ENCODE assay signal across 18 cellular contexts in genomic region chr18:22115573-22115972, GRCh38. TPM values are rescaled to one million over a fixed set of nuclear protein-coding genes. Genes with fewer than 3 reads are reported as not detected.
"Had no signal": no experiment of that assay in that cellular context is flagged by ENCODE, and none has a peak within 500 bp of the region (broad histone marks: within the 10 kb centered on the region; RNA-seq: fewer than 3 reads in every experiment).

No MANE protein-coding gene starts in this region.

- H3K27ac ChIP-seq: parathyroid adenoma, suprapubic skin had no signal

- H3K36me3 ChIP-seq: suprapubic skin had no signal

- H3K27ac Mint-ChIP-seq: activated CD8-positive, alpha-beta T cell treated with anti-CD3 and anti-CD28 coated beads, Interleukin-2, amount 10 ng/mL, durations not matched to agents 7 days and 5 days; activated naive CD8-positive, alpha-beta T cell treated with anti-CD3 and anti-CD28 coated beads, Interleukin-2, amount 50 U/mL, for 24 hours; immature natural killer cell; memory B cell had no signal

- H3K4me3 Mint-ChIP-seq: activated CD8-positive, alpha-beta T cell treated with anti-CD3 and anti-CD28 coated beads, Interleukin-2, amount 10 ng/mL, durations not matched to agents 7 days and 5 days; activated naive CD8-positive, alpha-beta T cell treated with anti-CD3 and anti-CD28 coated beads, Interleukin-2, amount 50 U/mL, for 24 hours; effector memory CD8-positive, alpha-beta T cell; immature natural killer cell; memory B cell; neural crest cell had no signal

- H3K79me2 ChIP-seq: parathyroid adenoma had no signal

- H3K9me3 ChIP-seq: suprapubic skin had no signal

- H3K9ac ChIP-seq: parathyroid adenoma had no signal

- H2AFZ ChIP-seq: parathyroid adenoma had no signal

- H3K4me1 Mint-ChIP-seq: activated naive CD8-positive, alpha-beta T cell treated with anti-CD3 and anti-CD28 coated beads, Interleukin-2, amount 50 U/mL, for 24 hours; immature natural killer cell; memory B cell; neural crest cell had no signal

- ATAC-seq: activated CD8-positive, alpha-beta T cell treated with anti-CD3 and anti-CD28 coated beads, Interleukin-2, amount 10 ng/mL, durations not matched to agents 7 days and 5 days; activated naive CD8-positive, alpha-beta T cell treated with anti-CD3 and anti-CD28 coated beads, Interleukin-2, amount 50 U/mL, for 24 hours; effector memory CD8-positive, alpha-beta T cell had no signal

- H3K4me1 ChIP-seq: parathyroid adenoma, suprapubic skin had no signal

- H3K27me3 Mint-ChIP-seq: activated naive CD8-positive, alpha-beta T cell treated with anti-CD3 and anti-CD28 coated beads, Interleukin-2, amount 50 U/mL, for 24 hours had no signal

- H3K36me3 Mint-ChIP-seq: immature natural killer cell, memory B cell had no signal

- H3K4me3 ChIP-seq: suprapubic skin had no signal

- H3K27me3 ChIP-seq: suprapubic skin had no signal

- DNase-seq: activated CD4-positive, alpha-beta T cell treated with anti-CD3 and anti-CD28 coated beads for 48 hours; activated CD8-positive, alpha-beta memory T cell treated with anti-CD3 and anti-CD28 coated beads, Interleukin-2, amount 50 U/mL, for 48 hours; activated CD8-positive, alpha-beta T cell treated with anti-CD3 and anti-CD28 coated beads, Interleukin-2, amount 10 ng/mL, durations not matched to agents 7 days and 5 days; activated naive CD4-positive, alpha-beta T cell; activated naive CD8-positive, alpha-beta T cell treated with anti-CD3 and anti-CD28 coated beads, Interleukin-2, amount 50 U/mL, for 24 hours; central memory CD4-positive, alpha-beta T cell; cortex of kidney; effector memory CD8-positive, alpha-beta T cell; hypothalamus; immature natural killer cell; left cardiac atrium; retina; stimulated activated CD4-positive, alpha-beta T cell treated with anti-CD3 and anti-CD28 coated beads, Interleukin-2, amount 100 ng/mL, for 24 hours; stimulated activated naive CD4-positive, alpha-beta T cell treated with Interleukin-2 at 50 U/mL for 16 hours had no signal

- H3K9me3 Mint-ChIP-seq: activated naive CD8-positive, alpha-beta T cell treated with anti-CD3 and anti-CD28 coated beads, Interleukin-2, amount 50 U/mL, for 24 hours; effector memory CD8-positive, alpha-beta T cell; immature natural killer cell; neural crest cell had no signal

RNA-seq across cellular contexts. Expression of gene GATA6, which starts 53.8 kb away (rescaled TPM):
- total RNA-seq: activated CD8-positive, alpha-beta T cell treated with anti-CD3 and anti-CD28 coated beads, Interleukin-2, amount 10 ng/mL, durations not matched to agents 7 days and 5 days; neural crest cell had no signal
